ENCODE assay signal across 1 cellular context in the genomic region with DNA sequence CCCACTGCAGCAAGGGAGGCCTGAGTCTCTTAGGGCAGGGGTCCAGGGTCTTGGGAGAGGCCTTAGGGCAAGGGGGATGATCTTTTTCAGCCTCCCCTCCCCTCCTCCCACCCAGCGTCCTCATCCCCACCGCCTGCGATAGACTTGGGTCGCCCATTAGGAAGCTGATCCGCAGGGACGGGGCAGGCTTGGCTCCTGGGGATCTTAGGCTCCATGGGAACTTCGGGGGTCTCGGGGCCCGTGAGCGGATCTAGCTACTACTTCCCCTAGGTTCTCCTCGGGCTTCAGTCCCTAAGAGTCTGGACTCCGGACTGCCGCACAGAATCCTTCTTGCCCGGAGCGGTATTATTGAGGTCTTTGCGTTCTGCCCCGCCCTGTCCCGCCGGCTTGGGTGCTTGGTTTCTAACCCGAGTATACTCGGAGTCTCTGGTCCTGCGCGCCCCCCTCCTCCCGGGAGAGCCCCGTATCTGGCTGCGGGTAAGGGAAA.
TF ChIP-seq lines count a peak whose summit lies in the region.

No MANE protein-coding gene starts in this region.

TF ChIP-seq in WTC11, 78 proteins besides CTCF, POLR2A, EP300 and RAD21 (continued from another document):
- TF ChIP-seq, protein P1, sequence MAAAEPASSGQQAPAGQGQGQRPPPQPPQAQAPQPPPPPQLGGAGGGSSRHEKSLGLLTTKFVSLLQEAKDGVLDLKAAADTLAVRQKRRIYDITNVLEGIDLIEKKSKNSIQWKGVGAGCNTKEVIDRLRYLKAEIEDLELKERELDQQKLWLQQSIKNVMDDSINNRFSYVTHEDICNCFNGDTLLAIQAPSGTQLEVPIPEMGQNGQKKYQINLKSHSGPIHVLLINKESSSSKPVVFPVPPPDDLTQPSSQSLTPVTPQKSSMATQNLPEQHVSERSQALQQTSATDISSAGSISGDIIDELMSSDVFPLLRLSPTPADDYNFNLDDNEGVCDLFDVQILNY (CRISPR knock-in tag; IDR thresholded peaks at IDR 0.05): no peak
- TF ChIP-seq ZNF121 (CRISPR knock-in tag; IDR thresholded peaks at IDR 0.05): no peak
- no peak for TF ChIP-seq GABPB1 (CRISPR knock-in tag; IDR thresholded peaks at IDR 0.05)
- no peak for TF ChIP-seq ZNF671 (CRISPR knock-in tag; IDR thresholded peaks at IDR 0.05)
- TF ChIP-seq, protein P2, sequence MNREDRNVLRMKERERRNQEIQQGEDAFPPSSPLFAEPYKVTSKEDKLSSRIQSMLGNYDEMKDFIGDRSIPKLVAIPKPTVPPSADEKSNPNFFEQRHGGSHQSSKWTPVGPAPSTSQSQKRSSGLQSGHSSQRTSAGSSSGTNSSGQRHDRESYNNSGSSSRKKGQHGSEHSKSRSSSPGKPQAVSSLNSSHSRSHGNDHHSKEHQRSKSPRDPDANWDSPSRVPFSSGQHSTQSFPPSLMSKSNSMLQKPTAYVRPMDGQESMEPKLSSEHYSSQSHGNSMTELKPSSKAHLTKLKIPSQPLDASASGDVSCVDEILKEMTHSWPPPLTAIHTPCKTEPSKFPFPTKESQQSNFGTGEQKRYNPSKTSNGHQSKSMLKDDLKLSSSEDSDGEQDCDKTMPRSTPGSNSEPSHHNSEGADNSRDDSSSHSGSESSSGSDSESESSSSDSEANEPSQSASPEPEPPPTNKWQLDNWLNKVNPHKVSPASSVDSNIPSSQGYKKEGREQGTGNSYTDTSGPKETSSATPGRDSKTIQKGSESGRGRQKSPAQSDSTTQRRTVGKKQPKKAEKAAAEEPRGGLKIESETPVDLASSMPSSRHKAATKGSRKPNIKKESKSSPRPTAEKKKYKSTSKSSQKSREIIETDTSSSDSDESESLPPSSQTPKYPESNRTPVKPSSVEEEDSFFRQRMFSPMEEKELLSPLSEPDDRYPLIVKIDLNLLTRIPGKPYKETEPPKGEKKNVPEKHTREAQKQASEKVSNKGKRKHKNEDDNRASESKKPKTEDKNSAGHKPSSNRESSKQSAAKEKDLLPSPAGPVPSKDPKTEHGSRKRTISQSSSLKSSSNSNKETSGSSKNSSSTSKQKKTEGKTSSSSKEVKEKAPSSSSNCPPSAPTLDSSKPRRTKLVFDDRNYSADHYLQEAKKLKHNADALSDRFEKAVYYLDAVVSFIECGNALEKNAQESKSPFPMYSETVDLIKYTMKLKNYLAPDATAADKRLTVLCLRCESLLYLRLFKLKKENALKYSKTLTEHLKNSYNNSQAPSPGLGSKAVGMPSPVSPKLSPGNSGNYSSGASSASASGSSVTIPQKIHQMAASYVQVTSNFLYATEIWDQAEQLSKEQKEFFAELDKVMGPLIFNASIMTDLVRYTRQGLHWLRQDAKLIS (CRISPR knock-in tag; IDR thresholded peaks at IDR 0.05; ENCODE audit: borderline replicate concordance): no peak
- TF ChIP-seq, protein P3, sequence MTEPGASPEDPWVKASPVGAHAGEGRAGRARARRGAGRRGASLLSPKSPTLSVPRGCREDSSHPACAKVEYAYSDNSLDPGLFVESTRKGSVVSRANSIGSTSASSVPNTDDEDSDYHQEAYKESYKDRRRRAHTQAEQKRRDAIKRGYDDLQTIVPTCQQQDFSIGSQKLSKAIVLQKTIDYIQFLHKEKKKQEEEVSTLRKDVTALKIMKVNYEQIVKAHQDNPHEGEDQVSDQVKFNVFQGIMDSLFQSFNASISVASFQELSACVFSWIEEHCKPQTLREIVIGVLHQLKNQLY (CRISPR knock-in tag; IDR thresholded peaks at IDR 0.05): no peak
- TF ChIP-seq, protein P4, sequence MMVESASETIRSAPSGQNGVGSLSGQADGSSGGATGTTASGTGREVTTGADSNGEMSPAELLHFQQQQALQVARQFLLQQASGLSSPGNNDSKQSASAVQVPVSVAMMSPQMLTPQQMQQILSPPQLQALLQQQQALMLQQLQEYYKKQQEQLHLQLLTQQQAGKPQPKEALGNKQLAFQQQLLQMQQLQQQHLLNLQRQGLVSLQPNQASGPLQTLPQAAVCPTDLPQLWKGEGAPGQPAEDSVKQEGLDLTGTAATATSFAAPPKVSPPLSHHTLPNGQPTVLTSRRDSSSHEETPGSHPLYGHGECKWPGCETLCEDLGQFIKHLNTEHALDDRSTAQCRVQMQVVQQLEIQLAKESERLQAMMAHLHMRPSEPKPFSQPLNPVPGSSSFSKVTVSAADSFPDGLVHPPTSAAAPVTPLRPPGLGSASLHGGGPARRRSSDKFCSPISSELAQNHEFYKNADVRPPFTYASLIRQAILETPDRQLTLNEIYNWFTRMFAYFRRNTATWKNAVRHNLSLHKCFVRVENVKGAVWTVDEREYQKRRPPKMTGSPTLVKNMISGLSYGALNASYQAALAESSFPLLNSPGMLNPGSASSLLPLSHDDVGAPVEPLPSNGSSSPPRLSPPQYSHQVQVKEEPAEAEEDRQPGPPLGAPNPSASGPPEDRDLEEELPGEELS (CRISPR knock-in tag; IDR thresholded peaks at IDR 0.05): no peak
- TF ChIP-seq, protein P5, sequence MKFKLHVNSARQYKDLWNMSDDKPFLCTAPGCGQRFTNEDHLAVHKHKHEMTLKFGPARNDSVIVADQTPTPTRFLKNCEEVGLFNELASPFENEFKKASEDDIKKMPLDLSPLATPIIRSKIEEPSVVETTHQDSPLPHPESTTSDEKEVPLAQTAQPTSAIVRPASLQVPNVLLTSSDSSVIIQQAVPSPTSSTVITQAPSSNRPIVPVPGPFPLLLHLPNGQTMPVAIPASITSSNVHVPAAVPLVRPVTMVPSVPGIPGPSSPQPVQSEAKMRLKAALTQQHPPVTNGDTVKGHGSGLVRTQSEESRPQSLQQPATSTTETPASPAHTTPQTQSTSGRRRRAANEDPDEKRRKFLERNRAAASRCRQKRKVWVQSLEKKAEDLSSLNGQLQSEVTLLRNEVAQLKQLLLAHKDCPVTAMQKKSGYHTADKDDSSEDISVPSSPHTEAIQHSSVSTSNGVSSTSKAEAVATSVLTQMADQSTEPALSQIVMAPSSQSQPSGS (CRISPR knock-in tag; IDR thresholded peaks at IDR 0.05; ENCODE audit: borderline replicate concordance, low read depth): no peak
- TF ChIP-seq, protein P6, sequence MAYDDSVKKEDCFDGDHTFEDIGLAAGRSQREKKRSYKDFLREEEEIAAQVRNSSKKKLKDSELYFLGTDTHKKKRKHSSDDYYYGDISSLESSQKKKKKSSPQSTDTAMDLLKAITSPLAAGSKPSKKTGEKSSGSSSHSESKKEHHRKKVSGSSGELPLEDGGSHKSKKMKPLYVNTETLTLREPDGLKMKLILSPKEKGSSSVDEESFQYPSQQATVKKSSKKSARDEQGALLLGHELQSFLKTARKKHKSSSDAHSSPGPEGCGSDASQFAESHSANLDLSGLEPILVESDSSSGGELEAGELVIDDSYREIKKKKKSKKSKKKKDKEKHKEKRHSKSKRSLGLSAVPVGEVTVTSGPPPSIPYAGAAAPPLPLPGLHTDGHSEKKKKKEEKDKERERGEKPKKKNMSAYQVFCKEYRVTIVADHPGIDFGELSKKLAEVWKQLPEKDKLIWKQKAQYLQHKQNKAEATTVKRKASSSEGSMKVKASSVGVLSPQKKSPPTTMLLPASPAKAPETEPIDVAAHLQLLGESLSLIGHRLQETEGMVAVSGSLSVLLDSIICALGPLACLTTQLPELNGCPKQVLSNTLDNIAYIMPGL (CRISPR knock-in tag; IDR thresholded peaks at IDR 0.05): no peak
- TF ChIP-seq, protein P7, sequence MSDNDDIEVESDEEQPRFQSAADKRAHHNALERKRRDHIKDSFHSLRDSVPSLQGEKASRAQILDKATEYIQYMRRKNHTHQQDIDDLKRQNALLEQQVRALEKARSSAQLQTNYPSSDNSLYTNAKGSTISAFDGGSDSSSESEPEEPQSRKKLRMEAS (CRISPR knock-in tag; IDR thresholded peaks at IDR 0.05): no peak
- TF ChIP-seq, protein P8, sequence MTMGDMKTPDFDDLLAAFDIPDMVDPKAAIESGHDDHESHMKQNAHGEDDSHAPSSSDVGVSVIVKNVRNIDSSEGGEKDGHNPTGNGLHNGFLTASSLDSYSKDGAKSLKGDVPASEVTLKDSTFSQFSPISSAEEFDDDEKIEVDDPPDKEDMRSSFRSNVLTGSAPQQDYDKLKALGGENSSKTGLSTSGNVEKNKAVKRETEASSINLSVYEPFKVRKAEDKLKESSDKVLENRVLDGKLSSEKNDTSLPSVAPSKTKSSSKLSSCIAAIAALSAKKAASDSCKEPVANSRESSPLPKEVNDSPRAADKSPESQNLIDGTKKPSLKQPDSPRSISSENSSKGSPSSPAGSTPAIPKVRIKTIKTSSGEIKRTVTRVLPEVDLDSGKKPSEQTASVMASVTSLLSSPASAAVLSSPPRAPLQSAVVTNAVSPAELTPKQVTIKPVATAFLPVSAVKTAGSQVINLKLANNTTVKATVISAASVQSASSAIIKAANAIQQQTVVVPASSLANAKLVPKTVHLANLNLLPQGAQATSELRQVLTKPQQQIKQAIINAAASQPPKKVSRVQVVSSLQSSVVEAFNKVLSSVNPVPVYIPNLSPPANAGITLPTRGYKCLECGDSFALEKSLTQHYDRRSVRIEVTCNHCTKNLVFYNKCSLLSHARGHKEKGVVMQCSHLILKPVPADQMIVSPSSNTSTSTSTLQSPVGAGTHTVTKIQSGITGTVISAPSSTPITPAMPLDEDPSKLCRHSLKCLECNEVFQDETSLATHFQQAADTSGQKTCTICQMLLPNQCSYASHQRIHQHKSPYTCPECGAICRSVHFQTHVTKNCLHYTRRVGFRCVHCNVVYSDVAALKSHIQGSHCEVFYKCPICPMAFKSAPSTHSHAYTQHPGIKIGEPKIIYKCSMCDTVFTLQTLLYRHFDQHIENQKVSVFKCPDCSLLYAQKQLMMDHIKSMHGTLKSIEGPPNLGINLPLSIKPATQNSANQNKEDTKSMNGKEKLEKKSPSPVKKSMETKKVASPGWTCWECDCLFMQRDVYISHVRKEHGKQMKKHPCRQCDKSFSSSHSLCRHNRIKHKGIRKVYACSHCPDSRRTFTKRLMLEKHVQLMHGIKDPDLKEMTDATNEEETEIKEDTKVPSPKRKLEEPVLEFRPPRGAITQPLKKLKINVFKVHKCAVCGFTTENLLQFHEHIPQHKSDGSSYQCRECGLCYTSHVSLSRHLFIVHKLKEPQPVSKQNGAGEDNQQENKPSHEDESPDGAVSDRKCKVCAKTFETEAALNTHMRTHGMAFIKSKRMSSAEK (CRISPR knock-in tag; IDR thresholded peaks at IDR 0.05; ENCODE audit: borderline replicate concordance): no peak
- TF ChIP-seq MYBL2 (CRISPR knock-in tag; IDR thresholded peaks at IDR 0.05): no peak
- no peak for TF ChIP-seq FOXK1 (CRISPR knock-in tag; IDR thresholded peaks at IDR 0.05)
- no peak for TF ChIP-seq FOXJ3 (CRISPR knock-in tag; IDR thresholded peaks at IDR 0.05; ENCODE audit: borderline replicate concordance)
TF ChIP-seq in WTC11: peak in this region for 0.
